Comparison of ENCODE assay signal across 8 cellular contexts in the genomic region with DNA sequence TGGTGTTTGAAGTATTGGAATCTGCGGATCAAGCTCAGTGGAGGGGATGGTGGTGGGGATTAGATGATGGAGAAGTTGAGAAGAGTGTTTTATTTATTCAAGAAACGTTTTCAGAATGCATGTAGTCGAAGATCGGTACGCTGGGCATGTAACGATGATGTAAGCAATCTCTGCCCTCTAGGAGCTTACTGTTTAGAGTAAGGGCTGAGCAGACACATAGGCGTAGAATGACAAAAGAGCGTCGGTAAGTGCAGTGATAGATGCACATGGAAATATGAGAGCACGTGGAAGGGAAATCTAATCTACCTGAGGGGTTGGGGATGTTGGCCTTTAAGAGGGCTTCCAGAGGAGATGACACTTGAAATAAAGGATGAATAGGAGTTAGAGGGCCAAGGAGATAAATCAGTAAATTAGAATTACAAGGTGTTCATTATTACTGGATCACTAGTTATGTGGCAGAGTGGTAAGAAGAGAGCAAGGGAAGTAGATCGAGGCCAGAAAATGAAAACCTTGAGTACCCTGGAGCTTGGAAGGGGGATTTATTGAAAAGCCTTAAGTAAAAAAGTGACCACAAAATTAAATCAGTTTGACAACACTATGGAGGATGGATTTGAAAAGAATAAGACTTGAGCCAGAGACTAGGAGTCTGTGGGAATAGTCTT. TPM values are rescaled to one million over a fixed set of nuclear protein-coding genes. Genes with fewer than 3 reads are reported as not detected.
A peak's percentile ranks its signal among the peaks of the same experiment; 100 is the strongest.
DNase-seq lines count a peak whose midpoint lies in the region; ATAC-seq and TF ChIP-seq lines count a peak whose summit lies in the region.

No MANE protein-coding gene starts in this region.

- H3K27ac ChIP-seq in subcutaneous abdominal adipose tissue (ENCODE audit: low read depth, low read length), result peak overlapping the region; percentile 54

- POLR2A ChIA-PET in activated CD8-positive, alpha-beta T cell treated with anti-CD3 and anti-CD28 coated beads for 36 hours (lab: Charles Lee), result interaction anchor here (0.6 to 2.5 kb wide), 17 partner anchors 13 to 685 kb away, joined by 3 to 16 read pairs (median 4); a partner anchor contains a TSS

- peak; percentile 42 for ATAC-seq in GM21717 (IDR thresholded peaks at IDR 0.05; ENCODE audit: unreplicated experiment)
- ATAC-seq in activated CD8-positive, alpha-beta T cell treated with anti-CD3 and anti-CD28 coated beads for 36 hours, result peak; percentile 48

- peaks cover 2% of the 10 kb centered on the region for H3K36me3 Mint-ChIP-seq in activated CD8-positive, alpha-beta T cell treated with anti-CD3 and anti-CD28 coated beads for 36 hours (ENCODE audit: low read depth)
- H3K36me3 Mint-ChIP-seq in mesothelial cell of epicardium, result no peaks in the 10 kb centered on the region

- H3K9me3 ChIP-seq in iPS-15b (ENCODE audit: control insufficient read depth, insufficient read depth, low read length), result no peaks in the 10 kb centered on the region
- H3K9me3 ChIP-seq in subcutaneous abdominal adipose tissue (ENCODE audit: control insufficient read depth in 5 of 5, low read length in 5 of 5), result no peaks in the 10 kb centered on the region

- H3K9ac ChIP-seq in iPS-15b (ENCODE audit: low read depth, low read length), result peak overlapping the region; percentile 97
- H3K9ac ChIP-seq in subcutaneous abdominal adipose tissue (ENCODE audit: low read length in 5 of 5), result peak overlapping the region; percentile 70 to 89 (median 81)

- H3K36me3 ChIP-seq in iPS-15b (ENCODE audit: control insufficient read depth, insufficient read depth, low read length), result no peaks in the 10 kb centered on the region
- peaks cover 0 to under 1% (median 0%) of the 10 kb centered on the region in 5 donors for H3K36me3 ChIP-seq in subcutaneous abdominal adipose tissue (ENCODE audit: control insufficient read depth in 5 of 5, insufficient read depth in 5 of 5, low read length in 5 of 5)

- no peaks in the 10 kb centered on the region for H3K27me3 ChIP-seq in iPS-15b (ENCODE audit: control insufficient read depth, insufficient read depth, low read length)
- H3K27me3 ChIP-seq in subcutaneous abdominal adipose tissue (ENCODE audit: control insufficient read depth in 5 of 5, insufficient read depth in 4 of 5, low read length in 5 of 5), result no peaks in the 10 kb centered on the region

- CTCF ChIA-PET in activated CD8-positive, alpha-beta T cell treated with anti-CD3 and anti-CD28 coated beads for 36 hours (lab: Charles Lee), result interaction anchor here (0.9 to 4.1 kb wide), 9 partner anchors 10 to 791 kb away, joined by 3 to 48 read pairs (median 7); a partner anchor contains a TSS

- DNase-seq in G401 (ENCODE audit: low spot score) (peak; percentile 65), KG1 (lab: John Stamatoyannopoulos, UW) (peak; percentile 35), mesothelial cell of epicardium (ENCODE audit: low spot score in 2 of 2, unreplicated experiment in 2 of 2) (no peak), GM19238 (ENCODE audit: insufficient read length, low spot score) (no peak)
- DNase-seq in activated CD8-positive, alpha-beta T cell treated with anti-CD3 and anti-CD28 coated beads for 36 hours, result peak; percentile 32

- intact Hi-C loops in activated CD8-positive, alpha-beta T cell treated with anti-CD3 and anti-CD28 coated beads for 36 hours (cut with micrococcal nuclease), result no loop called here

- no peak overlapping the region for H3K4me3 Mint-ChIP-seq in activated CD8-positive, alpha-beta T cell treated with anti-CD3 and anti-CD28 coated beads for 36 hours
- H3K4me3 Mint-ChIP-seq in mesothelial cell of epicardium, result no peak overlapping the region

- H3K4me3 ChIP-seq in iPS-15b (ENCODE audit: low read depth, low read length) (peak overlapping the region; percentile 96), subcutaneous abdominal adipose tissue (ENCODE audit: low read depth in 1 of 5, low read length in 5 of 5) (peak overlapping the region; percentile 83 to 99 (median 98))

- H3K27ac Mint-ChIP-seq in activated CD8-positive, alpha-beta T cell treated with anti-CD3 and anti-CD28 coated beads for 36 hours, result no peak overlapping the region
- no peak overlapping the region for H3K27ac Mint-ChIP-seq in mesothelial cell of epicardium

- in situ Hi-C loops in G401 (cut with HindIII; ENCODE audit: low sequenced_read_pairs), result no loop called here

- no peak for TF ChIP-seq CTCF in activated CD8-positive, alpha-beta T cell treated with anti-CD3 and anti-CD28 coated beads for 36 hours (IDR thresholded peaks at IDR 0.05)
- TF ChIP-seq CTCF in mesothelial cell of epicardium (IDR thresholded peaks at IDR 0.05; ENCODE audit: unreplicated experiment), result no peak

- H3K9me3 Mint-ChIP-seq in activated CD8-positive, alpha-beta T cell treated with anti-CD3 and anti-CD28 coated beads for 36 hours, result no peaks in the 10 kb centered on the region
- no peaks in the 10 kb centered on the region for H3K9me3 Mint-ChIP-seq in mesothelial cell of epicardium

- peaks cover 25% of the 10 kb centered on the region for H3K4me1 Mint-ChIP-seq in activated CD8-positive, alpha-beta T cell treated with anti-CD3 and anti-CD28 coated beads for 36 hours (ENCODE audit: low read depth)
- H3K4me1 Mint-ChIP-seq in mesothelial cell of epicardium, result peaks cover 2% of the 10 kb centered on the region

- H3K4me1 ChIP-seq in iPS-15b (ENCODE audit: control insufficient read depth, insufficient read depth, low read length), result peaks cover 14% of the 10 kb centered on the region
- peaks cover 0 to 17% (median 17%) of the 10 kb centered on the region in 5 donors for H3K4me1 ChIP-seq in subcutaneous abdominal adipose tissue (ENCODE audit: control insufficient read depth in 5 of 5, insufficient read depth in 5 of 5, low read length in 5 of 5)

- H3K27me3 Mint-ChIP-seq in activated CD8-positive, alpha-beta T cell treated with anti-CD3 and anti-CD28 coated beads for 36 hours, result no peaks in the 10 kb centered on the region
- no peaks in the 10 kb centered on the region for H3K27me3 Mint-ChIP-seq in mesothelial cell of epicardium (ENCODE audit: low read depth)

RNA-seq across cellular contexts. Expression of a gene that starts 0.7 kb away (rescaled TPM):
- 20.4 and 22.2 TPM in 2 replicates for total RNA-seq in G401 (2014; rRNA removed; shearing (Covaris generic))
- 10 to 100 TPM; 41.5 to 49.1 TPM for total RNA-seq in activated CD8-positive, alpha-beta T cell treated with anti-CD3 and anti-CD28 coated beads for 36 hours
- 30.8 to 34.6 TPM (median 31.8 TPM) in 3 replicates for total RNA-seq in mesothelial cell of epicardium

RNA-seq across cellular contexts. Expression of a gene that starts 30.5 kb away (rescaled TPM):
- 9.0 and 9.8 TPM in 2 replicates for total RNA-seq in G401 (2014; rRNA removed; shearing (Covaris generic))
- total RNA-seq in activated CD8-positive, alpha-beta T cell treated with anti-CD3 and anti-CD28 coated beads for 36 hours, result 1 to 10 TPM; 8.5 to 8.6 TPM
- 16.3 to 17.5 TPM (median 17.2 TPM) in 3 replicates for total RNA-seq in mesothelial cell of epicardium

Comparison
In these comparisons a context has a peak if more than half of its experiments do, and no peak if none do; other contexts are left out.
1. DNase-seq: peak in G401 (single experiment), KG1 (single experiment) and activated CD8-positive, alpha-beta T cell treated with anti-CD3 and anti-CD28 coated beads for 36 hours (single experiment); none in mesothelial cell of epicardium (0 of 2) and GM19238 (single experiment).